ENCODE assay signal across 31 cellular contexts in genomic region chr16:89733792-89734191, GRCh38.
"Had no signal": no experiment of that assay in that cellular context is flagged by ENCODE, and none has a peak within 500 bp of the region (broad histone marks: within the 10 kb centered on the region; RNA-seq: fewer than 3 reads in every experiment).

No MANE protein-coding gene starts in this region.

- H3K4me1 Mint-ChIP-seq: endodermal cell had no signal

- FAIRE-seq: astrocyte, bronchial epithelial cell, frontal cortex had no signal

- DNase-seq: activated CD4-positive, alpha-beta memory T cell treated with anti-CD3 and anti-CD28 coated beads for 36 hours; activated CD4-positive, alpha-beta T cell treated with anti-CD3 and anti-CD28 coated beads for 36 hours; activated CD4-positive, alpha-beta T cell treated with anti-CD3 and anti-CD28 coated beads, Interleukin-2, amount 10 ng/mL, durations not matched to agents 24 days and 14 days; activated CD4-positive, CD25-positive, alpha-beta regulatory T cell; activated CD4-positive, CD25-positive, alpha-beta regulatory T cell treated with anti-CD3 and anti-CD28 coated beads, Interleukin-2, amount 50 U/mL, for 72 hours; activated CD8-positive, alpha-beta memory T cell treated with anti-CD3 and anti-CD28 coated beads, Interleukin-2, amount 10 ng/mL, durations not matched to agents 7 days and 5 days; activated CD8-positive, alpha-beta memory T cell treated with anti-CD3 and anti-CD28 coated beads, Interleukin-2, amount 50 U/mL, for 4 hours; activated CD8-positive, alpha-beta T cell treated with anti-CD3 and anti-CD28 coated beads, Interleukin-2, amount 10 ng/mL, durations not matched to agents 7 days and 5 days; activated effector memory CD4-positive, alpha-beta T cell treated with Interleukin-2 at 50 U/mL for 16 hours; activated gamma-delta T cell treated with Interleukin-2 at 50 U/mL for 16 hours; activated naive CD4-positive, alpha-beta T cell treated with Interleukin-2 at 50 U/mL for 16 hours; activated naive CD8-positive, alpha-beta T cell treated with anti-CD3 and anti-CD28 coated beads, Interleukin-2, amount 10 ng/mL, durations not matched to agents 7 days and 5 days; activated T-cell treated with anti-CD3 and anti-CD28 coated beads, Interleukin-2, amount 50 U/mL, for 1 hour; amniotic stem cell; anterior cingulate cortex; brain microvascular endothelial cell; dorsolateral prefrontal cortex; effector memory CD4-positive, alpha-beta T cell; foreskin fibroblast; head of caudate nucleus; T-helper 2 cell had no signal

- H3K9me3 Mint-ChIP-seq: activated CD4-positive, alpha-beta memory T cell treated with anti-CD3 and anti-CD28 coated beads for 36 hours; activated CD4-positive, alpha-beta T cell treated with anti-CD3 and anti-CD28 coated beads, Interleukin-2, amount 10 ng/mL, durations not matched to agents 24 days and 14 days; activated naive CD4-positive, alpha-beta T cell treated with anti-CD3 and anti-CD28 coated beads, Interleukin-2, amount 50 U/mL, for 24 hours; activated naive CD8-positive, alpha-beta T cell treated with anti-CD3 and anti-CD28 coated beads, Interleukin-2, amount 10 ng/mL, durations not matched to agents 7 days and 5 days; activated T-helper 17 cell treated with anti-CD3 and anti-CD28 coated beads, Interleukin-2, amount 50 U/mL, for 72 hours; central memory CD8-positive, alpha-beta T cell; dendritic cell treated with granulocyte-macrophage colony-stimulating factor and Interleukin-4, amounts not matched to agents 40 ng/mL and 50 ng/mL, for 4 days; endodermal cell had no signal

- ATAC-seq: activated CD4-positive, alpha-beta T cell treated with anti-CD3 and anti-CD28 coated beads for 36 hours; activated CD8-positive, alpha-beta memory T cell treated with anti-CD3 and anti-CD28 coated beads, Interleukin-2, amount 10 ng/mL, durations not matched to agents 7 days and 5 days; activated CD8-positive, alpha-beta T cell treated with anti-CD3 and anti-CD28 coated beads, Interleukin-2, amount 10 ng/mL, durations not matched to agents 7 days and 5 days; activated T-helper 17 cell treated with anti-CD3 and anti-CD28 coated beads, Interleukin-2, amount 50 U/mL, for 72 hours; esophagus mucosa had no signal

- H3K27me3 ChIP-seq: brain microvascular endothelial cell, dorsolateral prefrontal cortex had no signal

- H3K27me3 Mint-ChIP-seq: activated CD4-positive, alpha-beta memory T cell treated with anti-CD3 and anti-CD28 coated beads for 36 hours; activated CD4-positive, alpha-beta T cell treated with anti-CD3 and anti-CD28 coated beads for 36 hours; activated CD4-positive, alpha-beta T cell treated with anti-CD3 and anti-CD28 coated beads, Interleukin-2, amount 10 ng/mL, durations not matched to agents 24 days and 14 days; activated CD8-positive, alpha-beta memory T cell treated with anti-CD3 and anti-CD28 coated beads, Interleukin-2, amount 10 ng/mL, durations not matched to agents 7 days and 5 days; activated naive CD4-positive, alpha-beta T cell treated with anti-CD3 and anti-CD28 coated beads, Interleukin-2, amount 50 U/mL, for 24 hours; activated naive CD8-positive, alpha-beta T cell treated with anti-CD3 and anti-CD28 coated beads, Interleukin-2, amount 10 ng/mL, durations not matched to agents 7 days and 5 days; activated T-helper 17 cell treated with anti-CD3 and anti-CD28 coated beads, Interleukin-2, amount 50 U/mL, for 72 hours; central memory CD8-positive, alpha-beta T cell; dendritic cell treated with granulocyte-macrophage colony-stimulating factor and Interleukin-4, amounts not matched to agents 40 ng/mL and 50 ng/mL, for 4 days had no signal

- H3K4me3 Mint-ChIP-seq: activated CD4-positive, alpha-beta memory T cell treated with anti-CD3 and anti-CD28 coated beads for 36 hours; activated CD4-positive, alpha-beta T cell treated with anti-CD3 and anti-CD28 coated beads for 36 hours; activated CD4-positive, alpha-beta T cell treated with anti-CD3 and anti-CD28 coated beads, Interleukin-2, amount 10 ng/mL, durations not matched to agents 24 days and 14 days; activated CD8-positive, alpha-beta memory T cell treated with anti-CD3 and anti-CD28 coated beads, Interleukin-2, amount 10 ng/mL, durations not matched to agents 7 days and 5 days; activated CD8-positive, alpha-beta T cell treated with anti-CD3 and anti-CD28 coated beads, Interleukin-2, amount 10 ng/mL, durations not matched to agents 7 days and 5 days; activated naive CD4-positive, alpha-beta T cell treated with anti-CD3 and anti-CD28 coated beads, Interleukin-2, amount 50 U/mL, for 24 hours; activated naive CD8-positive, alpha-beta T cell treated with anti-CD3 and anti-CD28 coated beads, Interleukin-2, amount 10 ng/mL, durations not matched to agents 7 days and 5 days; activated T-helper 17 cell treated with anti-CD3 and anti-CD28 coated beads, Interleukin-2, amount 50 U/mL, for 72 hours; central memory CD8-positive, alpha-beta T cell; dendritic cell treated with granulocyte-macrophage colony-stimulating factor and Interleukin-4, amounts not matched to agents 40 ng/mL and 50 ng/mL, for 4 days; endodermal cell had no signal

- H3K4me3 ChIP-seq: coronary artery, dorsolateral prefrontal cortex had no signal

- H3K27ac ChIP-seq: brain microvascular endothelial cell, coronary artery, dorsolateral prefrontal cortex had no signal

- H3K27ac Mint-ChIP-seq: activated CD4-positive, alpha-beta T cell treated with anti-CD3 and anti-CD28 coated beads, Interleukin-2, amount 10 ng/mL, durations not matched to agents 24 days and 14 days; activated CD8-positive, alpha-beta memory T cell treated with anti-CD3 and anti-CD28 coated beads, Interleukin-2, amount 10 ng/mL, durations not matched to agents 7 days and 5 days; activated CD8-positive, alpha-beta T cell treated with anti-CD3 and anti-CD28 coated beads, Interleukin-2, amount 10 ng/mL, durations not matched to agents 7 days and 5 days; activated naive CD8-positive, alpha-beta T cell treated with anti-CD3 and anti-CD28 coated beads, Interleukin-2, amount 10 ng/mL, durations not matched to agents 7 days and 5 days; activated T-helper 17 cell treated with anti-CD3 and anti-CD28 coated beads, Interleukin-2, amount 50 U/mL, for 72 hours; dendritic cell treated with granulocyte-macrophage colony-stimulating factor and Interleukin-4, amounts not matched to agents 40 ng/mL and 50 ng/mL, for 4 days; endodermal cell had no signal
